ENCODE assay signal across 7 cellular contexts in the genomic region with DNA sequence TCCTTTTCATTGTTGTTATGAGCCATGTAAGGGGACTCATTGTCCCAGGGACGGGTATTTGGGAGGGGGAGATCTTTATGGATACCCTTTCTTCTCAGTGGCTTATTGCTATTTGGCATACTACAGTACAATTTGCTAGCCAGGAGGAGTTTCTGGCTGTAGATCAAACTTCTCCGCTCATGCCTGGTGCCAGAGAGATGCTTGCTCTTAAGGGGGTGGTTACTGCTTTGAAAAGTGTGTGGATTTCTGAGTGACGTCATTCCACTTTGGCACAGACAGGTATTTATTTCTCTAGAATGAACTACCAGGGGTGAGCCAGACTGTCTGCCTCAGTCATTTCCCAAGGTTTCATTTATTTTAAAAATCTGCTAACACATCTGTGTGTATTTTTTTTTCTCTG.
DNase-seq lines count a peak whose midpoint lies in the region; ATAC-seq and TF ChIP-seq lines count a peak whose summit lies in the region.
"Not testable (repeated sequence)": the region's sequence is repeated elsewhere in the genome, so short reads cannot be mapped to it uniquely, and the experiment has no call there.

No MANE protein-coding gene starts in this region.

- not testable (repeated sequence) for H3K27me3 ChIP-seq in heart right ventricle, right lobe of liver, upper lobe of right lung

- ATAC-seq in Right ventricle myocardium superior (ENCODE audit: poor library complexity) (peak; percentile 39), heart right ventricle (peak in 6 of 8 donors; percentile 42 to 80 (median 70)), left ventricle myocardium superior (peak; percentile 71), left lobe of liver (peak; percentile 59), right lobe of liver (peak in 3 of 4 donors; percentile 72 to 93 (median 88)), omental fat pad (ENCODE audit: low FRiP score) (peak; percentile 63), upper lobe of right lung (peak; percentile 61)

- H3K9me3 ChIP-seq in heart right ventricle, right lobe of liver, upper lobe of right lung: not testable (repeated sequence)

- not testable (repeated sequence) for H3K27ac ChIP-seq in heart right ventricle, right lobe of liver, upper lobe of right lung

- not testable (repeated sequence) for TF ChIP-seq POLR2A in right lobe of liver (IDR thresholded peaks at IDR 0.05)

- H3K4me1 ChIP-seq in heart right ventricle, right lobe of liver, upper lobe of right lung: not testable (repeated sequence)

- not testable (repeated sequence) for H3K4me3 ChIP-seq in heart right ventricle, right lobe of liver, upper lobe of right lung

- not testable (repeated sequence) for DNase-seq in Right ventricle myocardium superior; heart right ventricle; left ventricle myocardium superior; left lobe of liver (ENCODE audit: low spot score); right lobe of liver; omental fat pad (ENCODE audit: low spot score); upper lobe of right lung

- not testable (repeated sequence) for H3K36me3 ChIP-seq in heart right ventricle, right lobe of liver, upper lobe of right lung

- intact Hi-C loops in Right ventricle myocardium superior (cut with DNase I); heart right ventricle (cut with DNase I); left ventricle myocardium superior (cut with micrococcal nuclease); right lobe of liver (cut with DNase I); upper lobe of right lung (cut with DNase I): not testable (repeated sequence)

- WGBS in heart right ventricle, 2 donors = 45 to 68% methylated on average over 2 of the region's 3 CpGs
- 37% methylated on average over 2 of the region's 3 CpGs for WGBS in right lobe of liver (ENCODE audit: insufficient coverage, low coverage, low lambda C conversion rate, missing lambda C conversion rate)

- not testable (repeated sequence) for TF ChIP-seq CTCF in heart right ventricle (IDR thresholded peaks at IDR 0.05); right lobe of liver (IDR thresholded peaks at IDR 0.05); omental fat pad (IDR thresholded peaks at IDR 0.05); upper lobe of right lung (IDR thresholded peaks at IDR 0.05)
